ENCODE assay signal across 18 cellular contexts in genomic region chr7:1232103-1232466, GRCh38. TPM values are rescaled to one million over a fixed set of nuclear protein-coding genes. Genes with fewer than 3 reads are reported as not detected.
DNase-seq lines count a peak whose midpoint lies in the region; ATAC-seq, FAIRE-seq and TF ChIP-seq lines count a peak whose summit lies in the region.
"Had no signal": no experiment of that assay in that cellular context is flagged by ENCODE, and none has a peak within 500 bp of the region (broad histone marks: within the 10 kb centered on the region; RNA-seq: fewer than 3 reads in every experiment).

No MANE protein-coding gene starts in this region.

- H3K4me1 ChIP-seq in A549 = peaks cover 22% of the 10 kb centered on the region

- ATAC-seq in A549 (no peak), naive B cell (ENCODE audit: low read depth in 2 of 2) (no peak), HG03025 (IDR thresholded peaks at IDR 0.05; ENCODE audit: low FRiP score, unreplicated experiment) (no peak), GM21447 (IDR thresholded peaks at IDR 0.05; ENCODE audit: unreplicated experiment) (no peak)
- no peak for ATAC-seq in CD4-positive, alpha-beta T cell (ENCODE audit: poor library complexity)
- no peak for ATAC-seq in activated T-helper 17 cell treated with anti-CD3 and anti-CD28 coated beads, Interleukin-2, amount 50 U/mL, for 72 hours (replicated peaks)

- no peak for TF ChIP-seq POLR2A in A549 (IDR thresholded peaks at IDR 0.05; ENCODE audit: low read length)

- no peak for DNase-seq in A549 (ENCODE audit: low read depth in 1 of 2, low spot score in 1 of 2)
- DNase-seq in CD4-positive, alpha-beta T cell = no peak
- DNase-seq in naive B cell = no peak
- DNase-seq in NCI-H526 treated with DMSO at 0.1 percent for 48 hours (lab: John Stamatoyannopoulos, UW) = no peak
- no peak for DNase-seq in frontal cortex (ENCODE audit: low spot score in 2 of 2)
- DNase-seq: activated naive CD4-positive, alpha-beta T cell treated with anti-CD3 and anti-CD28 coated beads, Interleukin-2, amount 50 U/mL, for 16 hours; DND-41; kidney glomerular epithelial cell; NCI-H2029 treated with DMSO at 0.1 percent for 48 hours; NCI-H524 treated with DMSO at 0.1 percent for 48 hours; PC-9; small intestine; stimulated activated CD4-positive, alpha-beta T cell treated with anti-CD3 and anti-CD28 coated beads, Interleukin-4, amount 100 ng/mL, for 4 hours; tibial artery had no signal

- H3K36me3 Mint-ChIP-seq in CD4-positive, alpha-beta T cell (ENCODE audit: low read depth) = no peaks in the 10 kb centered on the region
- H3K36me3 Mint-ChIP-seq in activated T-helper 17 cell treated with anti-CD3 and anti-CD28 coated beads, Interleukin-2, amount 50 U/mL, for 72 hours (ENCODE audit: low read depth) = peaks cover 25% of the 10 kb centered on the region
- H3K36me3 Mint-ChIP-seq in naive B cell = peaks cover 4 to 8% of the 10 kb centered on the region in 2 donors

- TF ChIP-seq CTCF in A549 (IDR thresholded peaks at IDR 0.05) = no peak
- TF ChIP-seq CTCF in CD4-positive, alpha-beta T cell (IDR thresholded peaks at IDR 0.05) = no peak

- H3K27ac Mint-ChIP-seq in CD4-positive, alpha-beta T cell = peak overlapping the region; percentile 37
- no peak overlapping the region for H3K27ac Mint-ChIP-seq in activated T-helper 17 cell treated with anti-CD3 and anti-CD28 coated beads, Interleukin-2, amount 50 U/mL, for 72 hours
- H3K27ac Mint-ChIP-seq in naive B cell = peak overlapping the region in 5 of 6 donors; percentile 78 to 99 (median 93)

- no peak for TF ChIP-seq RAD21 in A549 (conservative IDR thresholded peaks at IDR 0.05 in 1 of 2, IDR thresholded peaks at IDR 0.05 in 1 of 2)

- no peak for TF ChIP-seq EP300 in A549 (IDR thresholded peaks at IDR 0.05)

- H3K27ac ChIP-seq in A549 = no peak overlapping the region
- no peak overlapping the region for H3K27ac ChIP-seq in CD4-positive, alpha-beta T cell (ENCODE audit: low read depth, low read length)
- H3K27ac ChIP-seq: BLaER1 treated with 17β-estradiol and CSF1 and Interleukin-3, amounts not matched to agents 10 nM and 100 nM; PC-9; tibial artery had no signal

- peak overlapping the region; percentile 36; the same call in 2 of the 3 replicates for H3K4me3 ChIP-seq in A549
- H3K4me3 ChIP-seq: BLaER1 treated with 17β-estradiol and CSF1 and Interleukin-3, amounts not matched to agents 10 nM and 100 nM; PC-9; tibial artery had no signal

- no peaks in the 10 kb centered on the region for H3K9me3 Mint-ChIP-seq in CD4-positive, alpha-beta T cell
- H3K9me3 Mint-ChIP-seq in activated T-helper 17 cell treated with anti-CD3 and anti-CD28 coated beads, Interleukin-2, amount 50 U/mL, for 72 hours = no peaks in the 10 kb centered on the region
- peaks cover 0 to 24% (median 14%) of the 10 kb centered on the region in 7 donors for H3K9me3 Mint-ChIP-seq in naive B cell

- H3K27me3 ChIP-seq in CD4-positive, alpha-beta T cell (ENCODE audit: control insufficient read depth, insufficient read depth, low read length) = peaks cover 74% of the 10 kb centered on the region

- peaks cover 65% of the 10 kb centered on the region for H3K27me3 Mint-ChIP-seq in CD4-positive, alpha-beta T cell
- H3K27me3 Mint-ChIP-seq in activated T-helper 17 cell treated with anti-CD3 and anti-CD28 coated beads, Interleukin-2, amount 50 U/mL, for 72 hours = peaks cover 42% of the 10 kb centered on the region
- peaks cover 21 to 43% (median 37%) of the 10 kb centered on the region in 3 donors for H3K27me3 Mint-ChIP-seq in naive B cell

- CTCF ChIA-PET in A549 (lab: Yijun Ruan, JAX) = no interaction called here
- CTCF ChIA-PET in CD4-positive, alpha-beta T cell (lab: Charles Lee) = no interaction called here

- no peaks in the 10 kb centered on the region for H3K9me3 ChIP-seq in A549
- H3K9me3 ChIP-seq in CD4-positive, alpha-beta T cell (ENCODE audit: control insufficient read depth, low read length) = no peaks in the 10 kb centered on the region
- H3K9me3 ChIP-seq: tibial artery had no signal

- H3K4me1 Mint-ChIP-seq in CD4-positive, alpha-beta T cell (ENCODE audit: low read depth) = peaks cover 33% of the 10 kb centered on the region
- peaks cover 13% of the 10 kb centered on the region for H3K4me1 Mint-ChIP-seq in activated T-helper 17 cell treated with anti-CD3 and anti-CD28 coated beads, Interleukin-2, amount 50 U/mL, for 72 hours
- H3K4me1 Mint-ChIP-seq in naive B cell = peaks cover 16 to 24% (median 20%) of the 10 kb centered on the region in 3 donors

- FAIRE-seq in A549 (lab: Jason Lieb, UNC) (no peak), frontal cortex (lab: Jason Lieb, UNC) (no peak)
- FAIRE-seq: small intestine had no signal

- 28% methylated on average over 12 of the region's 12 CpGs for WGBS in A549 (ENCODE audit: missing lambda C conversion rate)

- peak overlapping the region; percentile 54 for H3K4me3 Mint-ChIP-seq in CD4-positive, alpha-beta T cell
- H3K4me3 Mint-ChIP-seq in activated T-helper 17 cell treated with anti-CD3 and anti-CD28 coated beads, Interleukin-2, amount 50 U/mL, for 72 hours = peak overlapping the region; percentile 16
- peak overlapping the region in 7 of 8 donors; percentile 10 to 81 (median 61) for H3K4me3 Mint-ChIP-seq in naive B cell

- intact Hi-C loops in CD4-positive, alpha-beta T cell (cut with DNase I, micrococcal nuclease) = loop anchor here in 1 of 2 experiments (10.0 kb wide), 1 partner anchor 1293 kb away; no protein-coding TSS in a partner anchor

- POLR2A ChIA-PET in A549 (lab: Yijun Ruan, JAX) = no interaction called here
- POLR2A ChIA-PET in CD4-positive, alpha-beta T cell (lab: Charles Lee) = no interaction called here

- peak overlapping the region; percentile 87 for H3K4me2 ChIP-seq in A549
- H3K4me2 ChIP-seq: BLaER1 treated with 17β-estradiol and CSF1 and Interleukin-3, amounts not matched to agents 10 nM and 100 nM; PC-9 had no signal

TF ChIP-seq in A549, 52 proteins besides CTCF, POLR2A, EP300 and RAD21:
- TF ChIP-seq TP53 (CRISPR knock-in tag; IDR thresholded peaks at IDR 0.05) (no peak), KDM5A (IDR thresholded peaks at IDR 0.05) (no peak), NPAS2 (CRISPR knock-in tag; IDR thresholded peaks at IDR 0.05; ENCODE audit: borderline replicate concordance) (no peak), RARB (CRISPR knock-in tag; IDR thresholded peaks at IDR 0.05) (no peak), GATA3 (IDR thresholded peaks at IDR 0.05; ENCODE audit: borderline replicate concordance) (no peak), ZSCAN20 (CRISPR knock-in tag; IDR thresholded peaks at IDR 0.05) (no peak), FOXS1 (CRISPR knock-in tag; IDR thresholded peaks at IDR 0.05) (no peak), FOSL2 (IDR thresholded peaks at IDR 0.05) (no peak), FOSL2 (CRISPR knock-in tag; IDR thresholded peaks at IDR 0.05) (no peak), SREBF2 (IDR thresholded peaks at IDR 0.05) (no peak), TFCP2L1 (CRISPR knock-in tag; IDR thresholded peaks at IDR 0.05) (no peak), REST (IDR thresholded peaks at IDR 0.05) (no peak), POLR2AphosphoS2 (conservative IDR thresholded peaks at IDR 0.05; ENCODE audit: low read length) (no peak), CBX8 (IDR thresholded peaks at IDR 0.05) (no peak)
- TF ChIP-seq, protein P1, sequence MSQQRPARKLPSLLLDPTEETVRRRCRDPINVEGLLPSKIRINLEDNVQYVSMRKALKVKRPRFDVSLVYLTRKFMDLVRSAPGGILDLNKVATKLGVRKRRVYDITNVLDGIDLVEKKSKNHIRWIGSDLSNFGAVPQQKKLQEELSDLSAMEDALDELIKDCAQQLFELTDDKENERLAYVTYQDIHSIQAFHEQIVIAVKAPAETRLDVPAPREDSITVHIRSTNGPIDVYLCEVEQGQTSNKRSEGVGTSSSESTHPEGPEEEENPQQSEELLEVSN (IDR thresholded peaks at IDR 0.05; ENCODE audit: borderline replicate concordance, low read depth) = no peak

RNA-seq across cellular contexts. Expression of gene UNCX, which starts 0.6 kb away (rescaled TPM):
- polyA plus RNA-seq in A549 (2011; rRNA removed) = not detected in 2 replicates
- polyA plus RNA-seq in A549 (2012; cell fraction: cytosol; rRNA removed) = not detected in 2 replicates
- polyA plus RNA-seq in A549 (2012; cell fraction: nucleus; rRNA removed) = not detected in 2 replicates
- polyA plus RNA-seq in A549 (2017; fragmentation: RNase III; extraction: RNeasy Plus Mini Kit Qiagen cat#74134 plus additional on column Dnase treatment) = not detected in 3 replicates
- polyA minus RNA-seq in A549 (2011; rRNA and poly(A)+ RNA removed) = not detected in 2 replicates
- not detected for total RNA-seq in CD4-positive, alpha-beta T cell
- not detected for total RNA-seq in activated T-helper 17 cell treated with anti-CD3 and anti-CD28 coated beads, Interleukin-2, amount 50 U/mL, for 72 hours
- polyA plus RNA-seq in naive B cell (ENCODE audit: low read depth in 6 of 6) = not detected
- not detected for total RNA-seq in frontal cortex
- total RNA-seq: PC-9 had no signal
- polyA plus RNA-seq: small intestine had no signal
